11 cellular contexts compared by ENCODE assay signal in genomic region chr1:27106561-27107323, GRCh38. TPM values are rescaled to one million over a fixed set of nuclear protein-coding genes. Genes with fewer than 3 reads are reported as not detected.
A peak's percentile ranks its signal among the peaks of the same experiment; 100 is the strongest.
DNase-seq lines count a peak whose midpoint lies in the region; ATAC-seq, FAIRE-seq and TF ChIP-seq lines count a peak whose summit lies in the region.
"Had no signal": no experiment of that assay in that cellular context is flagged by ENCODE, and none has a peak within 500 bp of the region (broad histone marks: within the 10 kb centered on the region; RNA-seq: fewer than 3 reads in every experiment).

No MANE protein-coding gene starts in this region.

- WGBS in thymus, result 90% methylated on average over 7 of the region's 7 CpGs

- no peak for DNase-seq in activated naive CD4-positive, alpha-beta T cell treated with anti-CD3 and anti-CD28 coated beads, Interleukin-2, amount 10 ng/mL, durations not matched to agents 7 days and 5 days
- no peak for DNase-seq in activated naive CD4-positive, alpha-beta T cell treated with anti-CD3 and anti-CD28 coated beads for 36 hours
- DNase-seq in Kasumi-1 (lab: John Stamatoyannopoulos, UW) (peak; percentile 53 to 63), bronchial epithelial cell (ENCODE audit: low read depth) (no peak), NCI-H510A treated with DMSO at 0.1 percent for 48 hours (lab: John Stamatoyannopoulos, UW) (no peak), NCI-H1694 treated with DMSO at 0.1 percent for 48 hours (lab: John Stamatoyannopoulos, UW) (no peak)
- DNase-seq: activated T-cell treated with anti-CD3 and anti-CD28 coated beads for 4 hours had no signal

- no peaks in the 10 kb centered on the region for H3K9me3 ChIP-seq in thymus (ENCODE audit: control insufficient read depth)

- no peak for TF ChIP-seq CTCF in bronchial epithelial cell (IDR thresholded peaks at IDR 0.05; ENCODE audit: insufficient read depth, low read length, severe bottlenecking)

- H3K4me1 ChIP-seq in thymus (ENCODE audit: control insufficient read depth, insufficient read depth, low read length), result peaks cover under 1% of the 10 kb centered on the region

- H3K4me3 ChIP-seq in bronchial epithelial cell (ENCODE audit: low read depth, low read length) (no peak overlapping the region), thymus (ENCODE audit: low read length) (no peak overlapping the region)
- H3K4me3 ChIP-seq: lung had no signal

- CTCF ChIA-PET in activated naive CD4-positive, alpha-beta T cell treated with anti-CD3 and anti-CD28 coated beads, Interleukin-2, amount 10 ng/mL, durations not matched to agents 7 days and 5 days (lab: Charles Lee), result interaction anchor here (0.9 to 1.4 kb wide), 2 partner anchors 9 to 177 kb away, joined by 3 read pairs; no protein-coding TSS in a partner anchor
- CTCF ChIA-PET in activated naive CD4-positive, alpha-beta T cell treated with anti-CD3 and anti-CD28 coated beads for 36 hours (lab: Charles Lee), result no interaction called here

- no peak for ATAC-seq in GM21367 (IDR thresholded peaks at IDR 0.05; ENCODE audit: unreplicated experiment)
- ATAC-seq: sciatic nerve had no signal

- H3K27ac Mint-ChIP-seq in activated naive CD4-positive, alpha-beta T cell treated with anti-CD3 and anti-CD28 coated beads, Interleukin-2, amount 10 ng/mL, durations not matched to agents 7 days and 5 days, result peak overlapping the region; percentile 29
- H3K27ac Mint-ChIP-seq in activated naive CD4-positive, alpha-beta T cell treated with anti-CD3 and anti-CD28 coated beads for 36 hours, result no peak overlapping the region

- peaks cover 17% of the 10 kb centered on the region for H3K36me3 Mint-ChIP-seq in activated naive CD4-positive, alpha-beta T cell treated with anti-CD3 and anti-CD28 coated beads, Interleukin-2, amount 10 ng/mL, durations not matched to agents 7 days and 5 days
- peaks cover 4% of the 10 kb centered on the region for H3K36me3 Mint-ChIP-seq in activated naive CD4-positive, alpha-beta T cell treated with anti-CD3 and anti-CD28 coated beads for 36 hours (ENCODE audit: low read depth)

- H3K27me3 ChIP-seq in bronchial epithelial cell (ENCODE audit: control insufficient read depth, insufficient read depth, low read length), result no peaks in the 10 kb centered on the region
- H3K27me3 ChIP-seq in thymus (ENCODE audit: control insufficient read depth, insufficient read depth), result no peaks in the 10 kb centered on the region

- intact Hi-C loops in activated naive CD4-positive, alpha-beta T cell treated with anti-CD3 and anti-CD28 coated beads for 36 hours (cut with micrococcal nuclease), result no loop called here

- peaks cover 13% of the 10 kb centered on the region for H3K4me1 Mint-ChIP-seq in activated naive CD4-positive, alpha-beta T cell treated with anti-CD3 and anti-CD28 coated beads, Interleukin-2, amount 10 ng/mL, durations not matched to agents 7 days and 5 days
- peaks cover 10% of the 10 kb centered on the region for H3K4me1 Mint-ChIP-seq in activated naive CD4-positive, alpha-beta T cell treated with anti-CD3 and anti-CD28 coated beads for 36 hours (ENCODE audit: low read depth)

- no peak overlapping the region for H3K4me3 Mint-ChIP-seq in activated naive CD4-positive, alpha-beta T cell treated with anti-CD3 and anti-CD28 coated beads, Interleukin-2, amount 10 ng/mL, durations not matched to agents 7 days and 5 days
- no peak overlapping the region for H3K4me3 Mint-ChIP-seq in activated naive CD4-positive, alpha-beta T cell treated with anti-CD3 and anti-CD28 coated beads for 36 hours

- H3K27me3 Mint-ChIP-seq in activated naive CD4-positive, alpha-beta T cell treated with anti-CD3 and anti-CD28 coated beads, Interleukin-2, amount 10 ng/mL, durations not matched to agents 7 days and 5 days, result no peaks in the 10 kb centered on the region
- no peaks in the 10 kb centered on the region for H3K27me3 Mint-ChIP-seq in activated naive CD4-positive, alpha-beta T cell treated with anti-CD3 and anti-CD28 coated beads for 36 hours (ENCODE audit: low read depth)

- H3K36me3 ChIP-seq in bronchial epithelial cell (ENCODE audit: control insufficient read depth, insufficient read depth, low read length), result peaks cover 26% of the 10 kb centered on the region
- peaks cover 29% of the 10 kb centered on the region for H3K36me3 ChIP-seq in thymus (ENCODE audit: control insufficient read depth, insufficient read depth)

- peak; percentile 18 for FAIRE-seq in bronchial epithelial cell (lab: Jason Lieb, UNC)

- H3K27ac ChIP-seq in thymus (ENCODE audit: low read depth), result peak overlapping the region; percentile 52

- no peaks in the 10 kb centered on the region for H3K9me3 Mint-ChIP-seq in activated naive CD4-positive, alpha-beta T cell treated with anti-CD3 and anti-CD28 coated beads, Interleukin-2, amount 10 ng/mL, durations not matched to agents 7 days and 5 days
- no peaks in the 10 kb centered on the region for H3K9me3 Mint-ChIP-seq in activated naive CD4-positive, alpha-beta T cell treated with anti-CD3 and anti-CD28 coated beads for 36 hours

RNA-seq across cellular contexts. Expression of gene SLC9A1, which starts 48.2 kb away (rescaled TPM):
- 10 to 100 TPM; 15.4 to 16.5 TPM for total RNA-seq in activated naive CD4-positive, alpha-beta T cell treated with anti-CD3 and anti-CD28 coated beads for 36 hours
- total RNA-seq in bronchial epithelial cell, result 5.0 and 22.8 TPM in 2 replicates
- 11.1 TPM for polyA plus RNA-seq in thymus

Comparison
In these comparisons a context has a peak if more than half of its experiments do, and no peak if none do; other contexts are left out.
1. DNase-seq: peak in Kasumi-1 (2 of 2); none in activated naive CD4-positive, alpha-beta T cell treated with anti-CD3 and anti-CD28 coated beads, Interleukin-2, amount 10 ng/mL, durations not matched to agents 7 days and 5 days (single experiment), activated naive CD4-positive, alpha-beta T cell treated with anti-CD3 and anti-CD28 coated beads for 36 hours (single experiment), bronchial epithelial cell (single experiment), NCI-H510A treated with DMSO at 0.1 percent for 48 hours (single experiment) and NCI-H1694 treated with DMSO at 0.1 percent for 48 hours (single experiment).